In the genomic region with DNA sequence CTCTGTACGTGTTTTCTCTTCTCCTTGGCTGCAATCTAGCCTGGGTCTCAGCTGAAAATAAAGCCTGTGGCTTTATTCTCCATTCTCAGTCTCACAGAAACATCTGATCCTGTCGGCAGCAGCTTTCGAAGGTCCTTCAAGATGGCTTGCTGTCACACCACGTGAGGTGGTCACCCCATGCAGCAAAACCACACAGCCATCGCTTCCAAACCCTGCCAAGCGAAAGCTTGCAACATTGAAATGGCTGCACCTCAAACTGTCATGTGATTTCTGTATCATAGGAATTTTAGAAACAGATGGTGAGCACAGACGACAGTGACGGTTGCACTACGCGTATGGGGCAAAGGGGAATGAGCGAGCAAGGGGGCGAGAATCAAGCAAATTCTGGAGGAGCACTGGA, we compare ENCODE assay signal across 20 cellular contexts.
DNase-seq lines count a peak whose midpoint lies in the region; TF ChIP-seq lines count a peak whose summit lies in the region.
"Had no signal": no experiment of that assay in that cellular context is flagged by ENCODE, and none has a peak within 500 bp of the region (broad histone marks: within the 10 kb centered on the region; RNA-seq: fewer than 3 reads in every experiment).

No MANE protein-coding gene starts in this region.

- no peak overlapping the region for H3K9ac ChIP-seq in neural progenitor cell
- H3K9ac ChIP-seq: BLaER1 had no signal

- H2AFZ ChIP-seq in neural progenitor cell (replicated peaks), result peak overlapping the region; percentile 63

- no peaks in the 10 kb centered on the region for H3K79me2 ChIP-seq in neural progenitor cell (ENCODE audit: low read depth)

- H3K4me2 ChIP-seq in neural progenitor cell, result no peak overlapping the region
- H3K4me2 ChIP-seq: BLaER1 had no signal

- H3F3A ChIP-seq in neural progenitor cell (ENCODE audit: low read depth), result no peaks in the 10 kb centered on the region

- peak overlapping the region; percentile 22 to 67 (median 42) for H3K4me3 Mint-ChIP-seq in brain
- H3K4me3 Mint-ChIP-seq in neural progenitor cell, result no peak overlapping the region
- H3K4me3 Mint-ChIP-seq: activated CD4-positive, alpha-beta T cell treated with anti-CD3 and anti-CD28 coated beads for 36 hours; H9 had no signal

- H3K36me3 Mint-ChIP-seq in brain (peaks cover 2% of the 10 kb centered on the region), neural progenitor cell (no peaks in the 10 kb centered on the region)

- DNase-seq in DMS79 (lab: John Stamatoyannopoulos, UW), result peak; percentile 21
- peak; percentile 18 for DNase-seq in NB4 (ENCODE audit: low read depth)
- DNase-seq in neural progenitor cell (ENCODE audit: low spot score), result no peak
- no peak for DNase-seq in SKM-1 (lab: John Stamatoyannopoulos, UW; ENCODE audit: unreplicated experiment)
- DNase-seq in ureter (ENCODE audit: low spot score), result no peak
- no peak for DNase-seq in NCI-H2081 treated with DMSO at 0.1 percent for 48 hours (lab: John Stamatoyannopoulos, UW)
- DNase-seq: activated CD4-positive, alpha-beta T cell treated with anti-CD3 and anti-CD28 coated beads for 36 hours; activated effector memory CD4-positive, alpha-beta T cell treated with Interleukin-2 at 50 U/mL for 16 hours; DMS153; H9; KBM-7; left ventricle myocardium superior; NCI-H1436 treated with DMSO at 0.1 percent for 48 hours; NCI-H446 treated with DMSO at 0.1 percent for 48 hours; ovary; SJCRH30; stimulated activated CD4-positive, alpha-beta T cell treated with anti-CD3 and anti-CD28 coated beads, Interleukin-2, amount 100 ng/mL, for 24 hours; T1000 had no signal

- no peaks in the 10 kb centered on the region for H3K36me3 ChIP-seq in neural progenitor cell
- H3K36me3 ChIP-seq: BLaER1, ovary, SJCRH30 had no signal

- no peaks in the 10 kb centered on the region for H3K4me1 ChIP-seq in neural progenitor cell
- H3K4me1 ChIP-seq: BLaER1 had no signal

- H3K27ac Mint-ChIP-seq in brain (peak overlapping the region; percentile 62 to 97 (median 69)), neural progenitor cell (peak overlapping the region; percentile 73)
- H3K27ac Mint-ChIP-seq: activated CD4-positive, alpha-beta T cell treated with anti-CD3 and anti-CD28 coated beads for 36 hours; H9 had no signal

- H3K9me3 Mint-ChIP-seq in brain (peaks cover 2 to 4% (median 3%) of the 10 kb centered on the region in 5 experiments), neural progenitor cell (peaks cover 4% of the 10 kb centered on the region)

- H3K27me3 Mint-ChIP-seq in brain, result peaks cover 3% of the 10 kb centered on the region
- peaks cover 2% of the 10 kb centered on the region for H3K27me3 Mint-ChIP-seq in neural progenitor cell (ENCODE audit: insufficient read depth, low read depth)

- no peak overlapping the region for H3K27ac ChIP-seq in neural progenitor cell
- H3K27ac ChIP-seq: BLaER1, ovary, SJCRH30 had no signal

- no peaks in the 10 kb centered on the region for H3K9me3 ChIP-seq in neural progenitor cell (ENCODE audit: low read depth)
- H3K9me3 ChIP-seq: ovary, SJCRH30 had no signal

- no peak for TF ChIP-seq CTCF in NB4 (IDR thresholded peaks at IDR 0.05; ENCODE audit: low read depth, low read length)
- no peak for TF ChIP-seq CTCF in brain (conservative IDR thresholded peaks at IDR 0.05)
- TF ChIP-seq CTCF in neural progenitor cell (IDR thresholded peaks at IDR 0.05), result no peak

- H3K27me3 ChIP-seq in neural progenitor cell, result no peaks in the 10 kb centered on the region
- H3K27me3 ChIP-seq: BLaER1, ovary, SJCRH30 had no signal

- no peak overlapping the region for H3K4me3 ChIP-seq in NB4 (ENCODE audit: low read depth, low read length)
- H3K4me3 ChIP-seq in neural progenitor cell, result no peak overlapping the region
- H3K4me3 ChIP-seq: BLaER1, ovary, SJCRH30 had no signal

- H4K20me1 ChIP-seq in neural progenitor cell (ENCODE audit: low read depth), result no peaks in the 10 kb centered on the region
- H4K20me1 ChIP-seq: BLaER1 had no signal

- peaks cover 68% of the 10 kb centered on the region for H3K4me1 Mint-ChIP-seq in brain
- H3K4me1 Mint-ChIP-seq in neural progenitor cell, result peaks cover 23% of the 10 kb centered on the region
- H3K4me1 Mint-ChIP-seq: activated CD4-positive, alpha-beta T cell treated with anti-CD3 and anti-CD28 coated beads for 36 hours had no signal

- no peak for TF ChIP-seq POLR2A in NB4 (IDR thresholded peaks at IDR 0.05; ENCODE audit: extremely low read depth, insufficient read length)

Comparison
In these comparisons a context has a peak if more than half of its experiments do, and no peak if none do; other contexts are left out.
1. DNase-seq: peak in DMS79 (single experiment) and NB4 (single experiment); none in neural progenitor cell (single experiment), SKM-1 (single experiment), ureter (single experiment) and NCI-H2081 treated with DMSO at 0.1 percent for 48 hours (single experiment).